Comparison of ENCODE assay signal across 9 cellular contexts in the genomic region with DNA sequence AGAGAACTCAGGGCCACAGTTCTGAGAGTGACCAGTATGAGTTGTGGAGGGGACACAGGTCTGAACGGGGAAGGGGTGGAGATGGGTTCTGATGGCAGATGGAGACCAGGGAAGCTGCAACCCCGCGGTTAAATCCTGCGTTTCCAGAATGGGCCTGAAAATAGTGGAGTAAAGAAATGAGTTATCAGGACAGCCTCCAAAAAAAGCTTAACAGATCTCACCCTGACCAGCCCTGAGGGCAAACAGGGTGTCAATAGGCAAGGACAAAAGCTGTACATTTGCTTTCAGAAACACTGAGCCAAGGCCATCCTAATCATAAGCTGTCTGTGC. TPM values are rescaled to one million over a fixed set of nuclear protein-coding genes. Genes with fewer than 3 reads are reported as not detected.
A peak's percentile ranks its signal among the peaks of the same experiment; 100 is the strongest.
DNase-seq lines count a peak whose midpoint lies in the region; ATAC-seq and TF ChIP-seq lines count a peak whose summit lies in the region.
"Had no signal": no experiment of that assay in that cellular context is flagged by ENCODE, and none has a peak within 500 bp of the region (broad histone marks: within the 10 kb centered on the region; RNA-seq: fewer than 3 reads in every experiment).

No MANE protein-coding gene starts in this region.

- no peaks in the 10 kb centered on the region for H3K36me3 ChIP-seq in ES-I3 (ENCODE audit: insufficient read depth, low read length)
- H3K36me3 ChIP-seq in MM.1S (replicated peaks; ENCODE audit: insufficient read depth, low read length): no peaks in the 10 kb centered on the region
- no peaks in the 10 kb centered on the region for H3K36me3 ChIP-seq in esophagus muscularis mucosa
- no peaks in the 10 kb centered on the region for H3K36me3 ChIP-seq in OCI-LY7 (ENCODE audit: insufficient read depth, low read length)
- H3K36me3 ChIP-seq: SJSA1 had no signal

- H3K4me2 ChIP-seq in MM.1S (ENCODE audit: low read depth, low read length): peak overlapping the region; percentile 85
- no peak overlapping the region for H3K4me2 ChIP-seq in OCI-LY7 (ENCODE audit: low read length)

- H3K79me2 ChIP-seq in MM.1S (ENCODE audit: low read length) (no peaks in the 10 kb centered on the region), OCI-LY7 (ENCODE audit: insufficient read depth, low read depth, low read length) (no peaks in the 10 kb centered on the region)

- BruUV-seq in OCI-LY7 (replicated peaks; lab: Mats Ljungman, UMichigan): no TSS peak

- TF ChIP-seq POLR2A in esophagus muscularis mucosa (IDR thresholded peaks at IDR 0.05; ENCODE audit: low read depth): no peak

- no peaks in the 10 kb centered on the region for H3K4me1 ChIP-seq in ES-I3 (ENCODE audit: insufficient read depth, low read length)
- no peaks in the 10 kb centered on the region for H3K4me1 ChIP-seq in MM.1S (ENCODE audit: low read length)
- peaks cover 15 to 24% (median 20%) of the 10 kb centered on the region in 4 donors for H3K4me1 ChIP-seq in esophagus muscularis mucosa
- no peaks in the 10 kb centered on the region for H3K4me1 ChIP-seq in OCI-LY7 (ENCODE audit: insufficient read depth, low read length, poor library complexity, severe bottlenecking)

- DNase-seq in MM.1S: no peak
- no peak for DNase-seq in esophagus muscularis mucosa (ENCODE audit: extremely low spot score)
- DNase-seq in progenitor cell of endocrine pancreas (ENCODE audit: low spot score, unreplicated experiment): no peak
- DNase-seq in OCI-LY7 (ENCODE audit: low spot score): no peak
- no peak for DNase-seq in SW 1271 (lab: John Stamatoyannopoulos, UW)
- no peak for DNase-seq in SKM-1 treated with dmso at 0.1 percent for 144 hours (lab: John Stamatoyannopoulos, UW; ENCODE audit: unreplicated experiment)

- peak overlapping the region; percentile 93 for H3K4me3 Mint-ChIP-seq in progenitor cell of endocrine pancreas (ENCODE audit: low read depth)

- no peaks in the 10 kb centered on the region for H3K36me3 Mint-ChIP-seq in progenitor cell of endocrine pancreas (ENCODE audit: insufficient read depth)

- no peaks in the 10 kb centered on the region for H4K20me1 ChIP-seq in MM.1S (ENCODE audit: insufficient read depth, low read length)
- no peaks in the 10 kb centered on the region for H4K20me1 ChIP-seq in OCI-LY7 (ENCODE audit: insufficient read depth, low read length)

- intact Hi-C loops in esophagus muscularis mucosa (cut with DNase I) (no loop called here), OCI-LY7 (cut with micrococcal nuclease; ENCODE audit: unreplicated experiment) (no loop called here)

- peak overlapping the region; percentile 68 for H3K27ac Mint-ChIP-seq in progenitor cell of endocrine pancreas

- no peaks in the 10 kb centered on the region for H3K9me3 Mint-ChIP-seq in progenitor cell of endocrine pancreas (ENCODE audit: low read depth)

- H3K9me2 ChIP-seq in MM.1S (replicated peaks; ENCODE audit: insufficient read depth, low read length) (no peaks in the 10 kb centered on the region), OCI-LY7 (ENCODE audit: insufficient read depth, low read length) (no peaks in the 10 kb centered on the region)

- POLR2A ChIA-PET in OCI-LY7 (lab: Charles Lee): interaction anchor here (0.5 kb wide), 1 partner anchor 595 kb away, joined by 3 read pairs; no protein-coding TSS in a partner anchor

- peak overlapping the region; percentile 58; the same call in 1 of the 2 replicates for H3K9ac ChIP-seq in ES-I3 (ENCODE audit: low read depth, low read length)
- H3K9ac ChIP-seq in MM.1S (ENCODE audit: low read length): no peak overlapping the region; the same call in 1 of the 2 replicates

- TF ChIP-seq EP300 in esophagus muscularis mucosa (IDR thresholded peaks at IDR 0.05): no peak

- H3K27me3 Mint-ChIP-seq in progenitor cell of endocrine pancreas: peaks cover 35% of the 10 kb centered on the region

- TF ChIP-seq CTCF in MM.1S (IDR thresholded peaks at IDR 0.05; ENCODE audit: low read length) (no peak), esophagus muscularis mucosa (IDR thresholded peaks at IDR 0.05) (no peak), progenitor cell of endocrine pancreas (IDR thresholded peaks at IDR 0.05; ENCODE audit: unreplicated experiment) (no peak), OCI-LY7 (conservative IDR thresholded peaks at IDR 0.05; ENCODE audit: low read length) (no peak)

- H3K27me3 ChIP-seq in MM.1S (replicated peaks; ENCODE audit: insufficient read depth, low read length) (no peaks in the 10 kb centered on the region), esophagus muscularis mucosa (peaks cover 0 to 42% (median 12%) of the 10 kb centered on the region in 4 donors)

- peak overlapping the region; percentile 67 for H3K4me3 ChIP-seq in MM.1S (ENCODE audit: low read length)
- H3K4me3 ChIP-seq in esophagus muscularis mucosa: peak overlapping the region; percentile 60 to 74 (median 66)
- no peak overlapping the region for H3K4me3 ChIP-seq in OCI-LY7 (ENCODE audit: low read depth, low read length, poor library complexity, severe bottlenecking)

- no peak for ATAC-seq in HG03469 (IDR thresholded peaks at IDR 0.05; ENCODE audit: unreplicated experiment)

- no peak overlapping the region for H3K27ac ChIP-seq in MM.1S (ENCODE audit: low read length)
- peak overlapping the region in 2 of 4 donors; percentile 18 to 41 for H3K27ac ChIP-seq in esophagus muscularis mucosa (replicated peaks in 1 of 4)
- H3K27ac ChIP-seq in OCI-LY7 (ENCODE audit: low read depth, low read length, poor library complexity, severe bottlenecking): no peak overlapping the region
- H3K27ac ChIP-seq: SJSA1 had no signal

- WGBS in esophagus muscularis mucosa: 11% methylated on average over 4 of the region's 4 CpGs

- CTCF ChIA-PET in OCI-LY7 (lab: Charles Lee; ENCODE audit: unreplicated experiment): no interaction called here

- peak overlapping the region; percentile 83 for H2AFZ ChIP-seq in MM.1S (ENCODE audit: low read length)
- no peak overlapping the region for H2AFZ ChIP-seq in OCI-LY7 (ENCODE audit: low read length)

- no peaks in the 10 kb centered on the region for H3F3A ChIP-seq in MM.1S (ENCODE audit: insufficient read depth, low read length)

- H3K9me3 ChIP-seq in ES-I3 (ENCODE audit: control insufficient read depth, insufficient read depth, low read length) (no peaks in the 10 kb centered on the region), MM.1S (replicated peaks; ENCODE audit: insufficient read depth, low read length) (no peaks in the 10 kb centered on the region), esophagus muscularis mucosa (no peaks in the 10 kb centered on the region), OCI-LY7 (ENCODE audit: low read length) (no peaks in the 10 kb centered on the region)
- H3K9me3 ChIP-seq: SJSA1 had no signal

- peaks cover 7% of the 10 kb centered on the region for H3K4me1 Mint-ChIP-seq in progenitor cell of endocrine pancreas (ENCODE audit: low read depth)

RNA-seq across cellular contexts. Expression of a gene that starts 0.6 kb away (rescaled TPM):
- total RNA-seq in esophagus muscularis mucosa (10 to 100 TPM in 2 of 4 donors, 1 to 10 TPM in 2; 2.9 to 13.6 (median 9.2) TPM), progenitor cell of endocrine pancreas (23.4 and 27.0 TPM in 2 replicates), OCI-LY7 (2022) (not detected in 2 replicates)
- not detected in 2 replicates for total RNA-seq in OCI-LY7 (2014; rRNA removed; shearing (Covaris generic))

RNA-seq across cellular contexts. Expression of a gene that starts 48.8 kb away (rescaled TPM):
- total RNA-seq in esophagus muscularis mucosa: not detected
- total RNA-seq in progenitor cell of endocrine pancreas: 3.2 and 3.7 TPM in 2 replicates
- total RNA-seq in OCI-LY7 (2014; rRNA removed; shearing (Covaris generic)): not detected in 2 replicates
- 0.65 and 0.74 TPM in 2 replicates for total RNA-seq in OCI-LY7 (2022)
- total RNA-seq: SJSA1 had no signal
